20 cellular contexts compared by ENCODE assay signal in genomic region chr9:97505845-97506244, GRCh38.
"Had no signal": no experiment of that assay in that cellular context is flagged by ENCODE, and none has a peak within 500 bp of the region (broad histone marks: within the 10 kb centered on the region; RNA-seq: fewer than 3 reads in every experiment).

No MANE protein-coding gene starts in this region.

- H3K4me3 ChIP-seq: breast epithelium, lung, neural progenitor cell, skin epidermis, testis had no signal

- ATAC-seq: left lobe of liver; naive thymus-derived CD8-positive, alpha-beta T cell; stimulated activated memory B cell treated with anti-CD40 and anti-IgM and Interleukin-4, amounts not matched to agents 10 μg/mL and 1 μg/mL and 100 μg/mL, for 72 hours; T-cell had no signal

- H3K9ac ChIP-seq: neural progenitor cell had no signal

- H3K27me3 ChIP-seq: breast epithelium, testis had no signal

- H2AFZ ChIP-seq: neural progenitor cell had no signal

- H3K9me3 ChIP-seq: breast epithelium, testis had no signal

- DNase-seq: activated CD4-positive, alpha-beta T cell treated with anti-CD3 and anti-CD28 coated beads for 1 hour; activated effector memory CD4-positive, alpha-beta T cell treated with Interleukin-2 at 50 U/mL for 16 hours; activated naive CD4-positive, alpha-beta T cell treated with anti-CD3 and anti-CD28 coated beads for 36 hours; activated naive CD8-positive, alpha-beta T cell treated with anti-CD3 and anti-CD28 coated beads, Interleukin-2, amount 10 ng/mL, durations not matched to agents 7 days and 5 days; activated T-cell treated with anti-CD3 and anti-CD28 coated beads, Interleukin-2, amount 50 U/mL, for 1 hour; amniotic stem cell; cortex of kidney; immature natural killer cell; naive thymus-derived CD8-positive, alpha-beta T cell; stimulated activated CD4-positive, alpha-beta T cell treated with anti-CD3 and anti-CD28 coated beads, Interleukin-2, amount 100 ng/mL, for 24 hours; T-cell; testis had no signal

- H3K27ac ChIP-seq: epithelial cell of prostate, neural progenitor cell, skin epidermis, testis, VCaP had no signal

- H3K36me3 ChIP-seq: breast epithelium, neural progenitor cell had no signal

- H3K4me1 ChIP-seq: breast epithelium had no signal

- H3K4me2 ChIP-seq: neural progenitor cell had no signal
